In genomic region chr5:159106569-159107282, GRCh38 we compare ENCODE assay signal across 1 cellular context.
TF ChIP-seq lines count a peak whose summit lies in the region.

No MANE protein-coding gene starts in this region.

TF ChIP-seq in GM12878, 131 proteins besides CTCF, POLR2A, EP300 and RAD21 (continued from another document):
- 0 out of 2 replicates have a peak, but pooled peaks have one; percentile 42 for TF ChIP-seq MLLT1 (IDR thresholded peaks at IDR 0.05)
- TF ChIP-seq, protein P1, sequence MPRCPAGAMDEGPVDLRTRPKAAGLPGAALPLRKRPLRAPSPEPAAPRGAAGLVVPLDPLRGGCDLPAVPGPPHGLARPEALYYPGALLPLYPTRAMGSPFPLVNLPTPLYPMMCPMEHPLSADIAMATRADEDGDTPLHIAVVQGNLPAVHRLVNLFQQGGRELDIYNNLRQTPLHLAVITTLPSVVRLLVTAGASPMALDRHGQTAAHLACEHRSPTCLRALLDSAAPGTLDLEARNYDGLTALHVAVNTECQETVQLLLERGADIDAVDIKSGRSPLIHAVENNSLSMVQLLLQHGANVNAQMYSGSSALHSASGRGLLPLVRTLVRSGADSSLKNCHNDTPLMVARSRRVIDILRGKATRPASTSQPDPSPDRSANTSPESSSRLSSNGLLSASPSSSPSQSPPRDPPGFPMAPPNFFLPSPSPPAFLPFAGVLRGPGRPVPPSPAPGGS (IDR thresholded peaks at IDR 0.05; ENCODE audit: borderline replicate concordance, insufficient read depth, low read depth, low read length, poor library complexity, severe bottlenecking), result no peak
- TF ChIP-seq JUND (IDR thresholded peaks at IDR 0.05; ENCODE audit: low read depth, low read length), result no peak
- TF ChIP-seq, protein P2, sequence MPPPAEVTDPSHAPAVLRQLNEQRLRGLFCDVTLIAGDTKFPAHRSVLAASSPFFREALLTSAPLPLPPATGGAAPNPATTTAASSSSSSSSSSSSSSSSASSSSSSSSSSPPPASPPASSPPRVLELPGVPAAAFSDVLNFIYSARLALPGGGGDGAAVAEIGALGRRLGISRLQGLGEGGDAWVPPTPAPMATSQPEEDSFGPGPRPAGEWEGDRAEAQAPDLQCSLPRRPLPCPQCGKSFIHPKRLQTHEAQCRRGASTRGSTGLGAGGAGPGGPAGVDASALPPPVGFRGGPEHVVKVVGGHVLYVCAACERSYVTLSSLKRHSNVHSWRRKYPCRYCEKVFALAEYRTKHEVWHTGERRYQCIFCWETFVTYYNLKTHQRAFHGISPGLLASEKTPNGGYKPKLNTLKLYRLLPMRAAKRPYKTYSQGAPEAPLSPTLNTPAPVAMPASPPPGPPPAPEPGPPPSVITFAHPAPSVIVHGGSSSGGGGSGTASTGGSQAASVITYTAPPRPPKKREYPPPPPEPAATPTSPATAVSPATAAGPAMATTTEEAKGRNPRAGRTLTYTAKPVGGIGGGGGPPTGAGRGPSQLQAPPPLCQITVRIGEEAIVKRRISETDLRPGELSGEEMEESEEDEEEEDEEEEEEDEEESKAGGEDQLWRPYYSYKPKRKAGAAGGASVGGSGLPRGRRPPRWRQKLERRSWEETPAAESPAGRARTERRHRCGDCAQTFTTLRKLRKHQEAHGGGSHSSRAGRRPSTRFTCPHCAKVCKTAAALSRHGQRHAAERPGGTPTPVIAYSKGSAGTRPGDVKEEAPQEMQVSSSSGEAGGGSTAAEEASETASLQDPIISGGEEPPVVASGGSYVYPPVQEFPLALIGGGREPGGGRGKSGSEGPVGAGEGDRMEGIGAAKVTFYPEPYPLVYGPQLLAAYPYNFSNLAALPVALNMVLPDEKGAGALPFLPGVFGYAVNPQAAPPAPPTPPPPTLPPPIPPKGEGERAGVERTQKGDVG (CRISPR knock-in tag; IDR thresholded peaks at IDR 0.05), result no peak
- TF ChIP-seq SRF (IDR thresholded peaks at IDR 0.05; ENCODE audit: low read depth in 2 of 2, low read length in 2 of 2), result peak; percentile 50 to 61
- TF ChIP-seq USF2 (IDR thresholded peaks at IDR 0.05; ENCODE audit: borderline replicate concordance, low read depth, low read length), result no peak
- TF ChIP-seq PKNOX1 (IDR thresholded peaks at IDR 0.05), result no peak
- no peak for TF ChIP-seq ZNF622 (IDR thresholded peaks at IDR 0.05)
- TF ChIP-seq ZNF384 (IDR thresholded peaks at IDR 0.05; ENCODE audit: borderline replicate concordance, low read depth, low read length), result no peak; the same call in 1 of the 2 replicates
- TF ChIP-seq FOXM1 (IDR thresholded peaks at IDR 0.05; ENCODE audit: low read depth, low read length), result 0 out of 2 replicates have a peak, but pooled peaks have one; percentile 47
- TF ChIP-seq YBX1 (IDR thresholded peaks at IDR 0.05), result no peak
- TF ChIP-seq TCF3 (IDR thresholded peaks at IDR 0.05; ENCODE audit: borderline replicate concordance, insufficient read depth, low read depth, low read length), result no peak
- no peak for TF ChIP-seq EGR1 (IDR thresholded peaks at IDR 0.05; ENCODE audit: borderline replicate concordance in 1 of 2, low read depth in 2 of 2, low read length in 2 of 2)
- no peak for TF ChIP-seq ZNF24 (IDR thresholded peaks at IDR 0.05)
- peak; percentile 14; the same call in 1 of the 2 replicates for TF ChIP-seq MTA3 (IDR thresholded peaks at IDR 0.05; ENCODE audit: borderline replicate concordance, low read length)
- TF ChIP-seq IKZF2 (IDR thresholded peaks at IDR 0.05), result peak; percentile 38 to 39; a peak in 2 of 4 replicates
- TF ChIP-seq YY1 (IDR thresholded peaks at IDR 0.05; ENCODE audit: low read depth, low read length), result peak; percentile 83
- TF ChIP-seq ETV6 (conservative IDR thresholded peaks at IDR 0.05 in 1 of 2, IDR thresholded peaks at IDR 0.05 in 1 of 2; ENCODE audit: borderline replicate concordance in 1 of 2, low read depth in 1 of 2), result no peak
- no peak for TF ChIP-seq KLF5 (IDR thresholded peaks at IDR 0.05; ENCODE audit: partially characterized antibody)
- peak; percentile 55; the same call in 1 of the 2 replicates for TF ChIP-seq GATAD2B (conservative IDR thresholded peaks at IDR 0.05; ENCODE audit: low read depth)
- TF ChIP-seq SUPT20H (IDR thresholded peaks at IDR 0.05; ENCODE audit: borderline replicate concordance, control insufficient read depth, low read depth, low read length), result no peak
- TF ChIP-seq SREBF2 (IDR thresholded peaks at IDR 0.05; ENCODE audit: low read length), result no peak
- no peak for TF ChIP-seq ZNF274 (IDR thresholded peaks at IDR 0.05; ENCODE audit: insufficient read depth, insufficient read length)
- TF ChIP-seq, protein P3, sequence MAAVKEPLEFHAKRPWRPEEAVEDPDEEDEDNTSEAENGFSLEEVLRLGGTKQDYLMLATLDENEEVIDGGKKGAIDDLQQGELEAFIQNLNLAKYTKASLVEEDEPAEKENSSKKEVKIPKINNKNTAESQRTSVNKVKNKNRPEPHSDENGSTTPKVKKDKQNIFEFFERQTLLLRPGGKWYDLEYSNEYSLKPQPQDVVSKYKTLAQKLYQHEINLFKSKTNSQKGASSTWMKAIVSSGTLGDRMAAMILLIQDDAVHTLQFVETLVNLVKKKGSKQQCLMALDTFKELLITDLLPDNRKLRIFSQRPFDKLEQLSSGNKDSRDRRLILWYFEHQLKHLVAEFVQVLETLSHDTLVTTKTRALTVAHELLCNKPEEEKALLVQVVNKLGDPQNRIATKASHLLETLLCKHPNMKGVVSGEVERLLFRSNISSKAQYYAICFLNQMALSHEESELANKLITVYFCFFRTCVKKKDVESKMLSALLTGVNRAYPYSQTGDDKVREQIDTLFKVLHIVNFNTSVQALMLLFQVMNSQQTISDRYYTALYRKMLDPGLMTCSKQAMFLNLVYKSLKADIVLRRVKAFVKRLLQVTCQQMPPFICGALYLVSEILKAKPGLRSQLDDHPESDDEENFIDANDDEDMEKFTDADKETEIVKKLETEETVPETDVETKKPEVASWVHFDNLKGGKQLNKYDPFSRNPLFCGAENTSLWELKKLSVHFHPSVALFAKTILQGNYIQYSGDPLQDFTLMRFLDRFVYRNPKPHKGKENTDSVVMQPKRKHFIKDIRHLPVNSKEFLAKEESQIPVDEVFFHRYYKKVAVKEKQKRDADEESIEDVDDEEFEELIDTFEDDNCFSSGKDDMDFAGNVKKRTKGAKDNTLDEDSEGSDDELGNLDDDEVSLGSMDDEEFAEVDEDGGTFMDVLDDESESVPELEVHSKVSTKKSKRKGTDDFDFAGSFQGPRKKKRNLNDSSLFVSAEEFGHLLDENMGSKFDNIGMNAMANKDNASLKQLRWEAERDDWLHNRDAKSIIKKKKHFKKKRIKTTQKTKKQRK (IDR thresholded peaks at IDR 0.05; ENCODE audit: low read depth, low read length), result no peak
